In the genomic region with DNA sequence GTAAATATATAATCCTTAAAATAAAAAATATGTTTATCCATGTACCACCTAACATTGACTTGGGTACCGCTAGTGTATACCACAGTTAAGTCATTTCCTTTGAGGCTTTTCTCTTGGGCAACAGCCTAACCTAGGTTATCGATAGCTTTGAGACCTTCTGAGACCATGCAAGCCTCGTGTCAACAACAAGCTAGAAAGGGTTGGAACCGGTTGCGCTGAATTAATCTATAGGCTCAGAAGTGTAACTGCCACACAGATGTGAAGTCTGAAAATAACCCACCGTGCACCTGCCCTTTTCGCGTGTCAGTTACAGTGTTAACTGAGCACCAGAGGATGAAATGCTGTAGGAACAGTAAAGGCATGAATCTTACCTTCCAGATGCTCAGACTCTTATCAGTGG, we compare ENCODE assay signal across 12 cellular contexts. TPM values are rescaled to one million over a fixed set of nuclear protein-coding genes. Genes with fewer than 3 reads are reported as not detected.
DNase-seq lines count a peak whose midpoint lies in the region; ATAC-seq lines count a peak whose summit lies in the region.
"Had no signal": no experiment of that assay in that cellular context is flagged by ENCODE, and none has a peak within 500 bp of the region (broad histone marks: within the 10 kb centered on the region; RNA-seq: fewer than 3 reads in every experiment).

No MANE protein-coding gene starts in this region.

- H3K9me3 Mint-ChIP-seq in naive thymus-derived CD4-positive, alpha-beta T cell, result no peaks in the 10 kb centered on the region

- no peaks in the 10 kb centered on the region for H3K27me3 Mint-ChIP-seq in naive thymus-derived CD4-positive, alpha-beta T cell

- H3K27ac ChIP-seq in naive thymus-derived CD4-positive, alpha-beta T cell (ENCODE audit: low read depth, low read length), result no peak overlapping the region

- ATAC-seq in GM19023 (IDR thresholded peaks at IDR 0.05; ENCODE audit: unreplicated experiment) (peak; percentile 71), HG02678 (IDR thresholded peaks at IDR 0.05; ENCODE audit: unreplicated experiment) (peak; percentile 72)
- peak; percentile 77 for ATAC-seq in naive thymus-derived CD4-positive, alpha-beta T cell
- ATAC-seq: HCT116, SK-N-SH treated with all-trans-retinoic acid at 6 μM for 48 hours had no signal

- H3K4me1 ChIP-seq in naive thymus-derived CD4-positive, alpha-beta T cell (ENCODE audit: control insufficient read depth in 2 of 2, insufficient read depth in 2 of 2, low read length in 2 of 2), result peaks cover 0 to 42% of the 10 kb centered on the region in 2 donors

- POLR2A ChIA-PET in naive thymus-derived CD4-positive, alpha-beta T cell (lab: Charles Lee), result no interaction called here

- no peaks in the 10 kb centered on the region for H3K36me3 ChIP-seq in naive thymus-derived CD4-positive, alpha-beta T cell (ENCODE audit: control insufficient read depth in 2 of 3, insufficient read depth in 3 of 3, low read length in 3 of 3)

- H3K27ac Mint-ChIP-seq in naive thymus-derived CD4-positive, alpha-beta T cell, result peak overlapping the region in 4 of 9 donors; percentile 24 to 84 (median 71)

- peak overlapping the region in 1 of 10 donors; percentile 65 for H3K4me3 Mint-ChIP-seq in naive thymus-derived CD4-positive, alpha-beta T cell

- H3K36me3 Mint-ChIP-seq in naive thymus-derived CD4-positive, alpha-beta T cell, result peaks cover 16 to 55% (median 33%) of the 10 kb centered on the region in 5 donors

- H3K4me3 ChIP-seq in naive thymus-derived CD4-positive, alpha-beta T cell (ENCODE audit: low read length), result no peak overlapping the region
- H3K4me3 ChIP-seq: dorsolateral prefrontal cortex, lung had no signal

- peak; percentile 74 for DNase-seq in MV-4-11 (lab: John Stamatoyannopoulos, UW)
- peak in 2 of 9 donors; percentile 25 to 28 for DNase-seq in naive thymus-derived CD4-positive, alpha-beta T cell
- DNase-seq in DMS153 (lab: John Stamatoyannopoulos, UW), result no peak
- DNase-seq in SK-N-DZ (ENCODE audit: low spot score), result no peak
- DNase-seq in kidney tubule cell (ENCODE audit: low spot score), result no peak
- no peak for DNase-seq in NK-92 treated with Interleukin-12 subunit alpha and Interleukin-12 subunit beta, amount 100 ng/mL, for 24 hours (lab: John Stamatoyannopoulos, UW)
- DNase-seq: dorsolateral prefrontal cortex had no signal

- CTCF ChIA-PET in naive thymus-derived CD4-positive, alpha-beta T cell (lab: Charles Lee), result interaction anchor here (0.6 kb wide), 1 partner anchor 12 kb away, joined by 3 read pairs; no protein-coding TSS in a partner anchor

- no peaks in the 10 kb centered on the region for H3K27me3 ChIP-seq in naive thymus-derived CD4-positive, alpha-beta T cell (ENCODE audit: control insufficient read depth in 2 of 2, insufficient read depth in 2 of 2, low read length in 2 of 2)
- H3K27me3 ChIP-seq: dorsolateral prefrontal cortex had no signal

- intact Hi-C loops in naive thymus-derived CD4-positive, alpha-beta T cell (cut with micrococcal nuclease), result loop anchor here in 1 of 2 donors (1.0 kb wide), 1 partner anchor 31 kb away; no protein-coding TSS in a partner anchor

- H3K4me1 Mint-ChIP-seq in naive thymus-derived CD4-positive, alpha-beta T cell, result peaks cover 18 to 79% (median 44%) of the 10 kb centered on the region in 7 donors

- no peaks in the 10 kb centered on the region for H3K9me3 ChIP-seq in naive thymus-derived CD4-positive, alpha-beta T cell (ENCODE audit: control insufficient read depth in 2 of 3, low read length in 3 of 3)

RNA-seq across cellular contexts. Expression of gene ARID5B, which starts 59.8 kb away (rescaled TPM):
- total RNA-seq in naive thymus-derived CD4-positive, alpha-beta T cell, result 10 to 100 TPM; 18.6 to 60.8 (median 47.4) TPM
- polyA plus RNA-seq in naive thymus-derived CD4-positive, alpha-beta T cell, result 10 to 100 TPM; 39.4 to 49.1 TPM
- 0.42 and 0.48 TPM in 2 replicates for polyA plus RNA-seq in SK-N-DZ (2014; cell fraction: cytosol; rRNA removed)
- polyA plus RNA-seq in SK-N-DZ (2014; cell fraction: nucleus; rRNA removed), result 0.17 and 0.44 TPM in 2 replicates
